Comparison of ENCODE assay signal across 11 cellular contexts in genomic region chr11:19380375-19380774, GRCh38.
A peak's percentile ranks its signal among the peaks of the same experiment; 100 is the strongest.
DNase-seq lines count a peak whose midpoint lies in the region; ATAC-seq and TF ChIP-seq lines count a peak whose summit lies in the region.
"Had no signal": no experiment of that assay in that cellular context is flagged by ENCODE, and none has a peak within 500 bp of the region (broad histone marks: within the 10 kb centered on the region; RNA-seq: fewer than 3 reads in every experiment).

No MANE protein-coding gene starts in this region.

- peaks cover 50% of the 10 kb centered on the region for H3K27me3 Mint-ChIP-seq in T-helper 17 cell

- ATAC-seq in T-helper 17 cell (no peak), HG03196 (IDR thresholded peaks at IDR 0.05; ENCODE audit: unreplicated experiment) (no peak)

- H3K4me1 Mint-ChIP-seq in T-helper 17 cell: no peaks in the 10 kb centered on the region

- H3K36me3 Mint-ChIP-seq in T-helper 17 cell (ENCODE audit: low read depth): no peaks in the 10 kb centered on the region

- H3K27ac Mint-ChIP-seq in T-helper 17 cell: no peak overlapping the region

- no peak for TF ChIP-seq CTCF in fibroblast of the aortic adventitia (IDR thresholded peaks at IDR 0.05; ENCODE audit: insufficient read depth, low read length)

- no peak overlapping the region for H3K4me3 Mint-ChIP-seq in T-helper 17 cell

- no peak overlapping the region for H3K4me3 ChIP-seq in fibroblast of the aortic adventitia (ENCODE audit: low read depth, low read length)
- H3K4me3 ChIP-seq: lung, right lobe of liver had no signal

- H3K9me3 ChIP-seq in T-helper 17 cell (ENCODE audit: control insufficient read depth, low read length, poor library complexity, severe bottlenecking): no peaks in the 10 kb centered on the region
- H3K9me3 ChIP-seq: right lobe of liver had no signal

- DNase-seq in DMS153 (lab: John Stamatoyannopoulos, UW) (peak; percentile 25), DMS153 treated with DMSO at 0.1 percent for 48 hours (lab: John Stamatoyannopoulos, UW; ENCODE audit: unreplicated experiment) (no peak), SW 1271 (lab: John Stamatoyannopoulos, UW) (peak; percentile 67 to 73), fibroblast of the aortic adventitia (ENCODE audit: low read depth) (peak; percentile 85), stromal cell of bone marrow (ENCODE audit: low read depth) (peak; percentile 86), T-helper 17 cell (no peak), D341Med (ENCODE audit: low spot score) (no peak)
- DNase-seq: right lobe of liver; stimulated activated CD8-positive, alpha-beta memory T cell treated with anti-CD3 and anti-CD28 coated beads, Interleukin-4, amount 100 ng/mL, for 48 hours had no signal

Comparison
In these comparisons a context has a peak if more than half of its experiments do, and no peak if none do; other contexts are left out.
1. DNase-seq: peak in DMS153 (single experiment), SW 1271 (2 of 2), fibroblast of the aortic adventitia (single experiment) and stromal cell of bone marrow (single experiment); none in DMS153 treated with DMSO at 0.1 percent for 48 hours (single experiment), T-helper 17 cell (0 of 3) and D341Med (single experiment).